30 cellular contexts compared by ENCODE assay signal in genomic region chr10:31013331-31013730, GRCh38.
"Had no signal": no experiment of that assay in that cellular context is flagged by ENCODE, and none has a peak within 500 bp of the region (broad histone marks: within the 10 kb centered on the region; RNA-seq: fewer than 3 reads in every experiment).

No MANE protein-coding gene starts in this region.

- ATAC-seq: activated T-cell treated with anti-CD3 and anti-CD28 coated beads, Interleukin-2, amount 50 U/mL, for 72 hours; effector memory CD8-positive, alpha-beta T cell; esophagus mucosa; WTC11 had no signal

- FAIRE-seq: astrocyte, bronchial epithelial cell, frontal cortex, TTC549 had no signal

- H3K9me3 Mint-ChIP-seq: activated CD4-positive, alpha-beta T cell treated with anti-CD3 and anti-CD28 coated beads, Interleukin-2, amount 10 ng/mL, durations not matched to agents 7 days and 5 days; activated T-cell treated with anti-CD3 and anti-CD28 coated beads, Interleukin-2, amount 50 U/mL, for 24 hours; activated T-cell treated with anti-CD3 and anti-CD28 coated beads, Interleukin-2, amount 50 U/mL, for 72 hours; central memory CD8-positive, alpha-beta T cell; dendritic cell treated with granulocyte-macrophage colony-stimulating factor and Interleukin-4, amounts not matched to agents 40 ng/mL and 50 ng/mL, for 4 days; effector memory CD8-positive, alpha-beta T cell had no signal

- DNase-seq: activated CD4-positive, alpha-beta memory T cell treated with anti-CD3 and anti-CD28 coated beads, Interleukin-2, amount 10 ng/mL, durations not matched to agents 7 days and 5 days; activated CD4-positive, alpha-beta T cell treated with anti-CD3 and anti-CD28 coated beads for 1 hour; activated CD4-positive, alpha-beta T cell treated with anti-CD3 and anti-CD28 coated beads for 4 hours; activated CD4-positive, alpha-beta T cell treated with anti-CD3 and anti-CD28 coated beads, Interleukin-2, amount 10 ng/mL, durations not matched to agents 7 days and 5 days; activated CD4-positive, alpha-beta T cell treated with anti-CD3 and anti-CD28 coated beads, Interleukin-2, amount 50 U/mL, for 4 hours; activated CD8-positive, alpha-beta memory T cell treated with anti-CD3 and anti-CD28 coated beads, Interleukin-2, amount 50 U/mL, for 48 hours; activated gamma-delta T cell; activated naive CD4-positive, alpha-beta T cell; activated naive CD4-positive, alpha-beta T cell treated with anti-CD3 and anti-CD28 coated beads, Interleukin-2, amount 50 U/mL, for 16 hours; activated T-cell treated with anti-CD3 and anti-CD28 coated beads for 4 hours; activated T-cell treated with anti-CD3 and anti-CD28 coated beads, Interleukin-2, amount 50 U/mL, for 24 hours; activated T-cell treated with anti-CD3 and anti-CD28 coated beads, Interleukin-2, amount 50 U/mL, for 72 hours; amniotic stem cell; anterior cingulate cortex; brain microvascular endothelial cell; effector CD4-positive, alpha-beta T cell; effector memory CD8-positive, alpha-beta T cell; foreskin fibroblast; T-helper 2 cell had no signal

- H3K4me1 Mint-ChIP-seq: central memory CD8-positive, alpha-beta T cell had no signal

- H3K27ac Mint-ChIP-seq: activated CD4-positive, alpha-beta memory T cell treated with anti-CD3 and anti-CD28 coated beads, Interleukin-2, amount 10 ng/mL, durations not matched to agents 7 days and 5 days; activated CD4-positive, alpha-beta T cell treated with anti-CD3 and anti-CD28 coated beads, Interleukin-2, amount 10 ng/mL, durations not matched to agents 7 days and 5 days; activated naive CD8-positive, alpha-beta T cell; activated T-cell treated with anti-CD3 and anti-CD28 coated beads, Interleukin-2, amount 50 U/mL, for 24 hours; activated T-cell treated with anti-CD3 and anti-CD28 coated beads, Interleukin-2, amount 50 U/mL, for 72 hours; dendritic cell treated with granulocyte-macrophage colony-stimulating factor and Interleukin-4, amounts not matched to agents 40 ng/mL and 50 ng/mL, for 4 days; effector memory CD8-positive, alpha-beta T cell; WTC11 had no signal

- H3K36me3 ChIP-seq: brain microvascular endothelial cell had no signal

- H3K36me3 Mint-ChIP-seq: WTC11 had no signal

- H3K4me3 ChIP-seq: coronary artery had no signal

- H3K27ac ChIP-seq: brain microvascular endothelial cell, coronary artery, VCaP had no signal

- H3K4me3 Mint-ChIP-seq: activated CD4-positive, alpha-beta memory T cell treated with anti-CD3 and anti-CD28 coated beads, Interleukin-2, amount 10 ng/mL, durations not matched to agents 7 days and 5 days; activated CD4-positive, alpha-beta T cell treated with anti-CD3 and anti-CD28 coated beads, Interleukin-2, amount 10 ng/mL, durations not matched to agents 7 days and 5 days; activated naive CD8-positive, alpha-beta T cell; activated T-cell treated with anti-CD3 and anti-CD28 coated beads, Interleukin-2, amount 50 U/mL, for 24 hours; activated T-cell treated with anti-CD3 and anti-CD28 coated beads, Interleukin-2, amount 50 U/mL, for 72 hours; central memory CD8-positive, alpha-beta T cell; dendritic cell treated with granulocyte-macrophage colony-stimulating factor and Interleukin-4, amounts not matched to agents 40 ng/mL and 50 ng/mL, for 4 days; effector memory CD8-positive, alpha-beta T cell; WTC11 had no signal

- H3K27me3 Mint-ChIP-seq: activated CD4-positive, alpha-beta memory T cell treated with anti-CD3 and anti-CD28 coated beads, Interleukin-2, amount 10 ng/mL, durations not matched to agents 7 days and 5 days; activated CD4-positive, alpha-beta T cell treated with anti-CD3 and anti-CD28 coated beads, Interleukin-2, amount 10 ng/mL, durations not matched to agents 7 days and 5 days; activated naive CD8-positive, alpha-beta T cell; activated T-cell treated with anti-CD3 and anti-CD28 coated beads, Interleukin-2, amount 50 U/mL, for 24 hours; central memory CD8-positive, alpha-beta T cell; dendritic cell treated with granulocyte-macrophage colony-stimulating factor and Interleukin-4, amounts not matched to agents 40 ng/mL and 50 ng/mL, for 4 days; effector memory CD8-positive, alpha-beta T cell had no signal

- H3K27me3 ChIP-seq: brain microvascular endothelial cell had no signal
